Comparison of ENCODE assay signal across 16 cellular contexts in genomic region chr22:39277135-39277607, GRCh38. TPM values are rescaled to one million over a fixed set of nuclear protein-coding genes. Genes with fewer than 3 reads are reported as not detected.
A peak's percentile ranks its signal among the peaks of the same experiment; 100 is the strongest.
DNase-seq lines count a peak whose midpoint lies in the region; ATAC-seq, FAIRE-seq and TF ChIP-seq lines count a peak whose summit lies in the region.
"Had no signal": no experiment of that assay in that cellular context is flagged by ENCODE, and none has a peak within 500 bp of the region (broad histone marks: within the 10 kb centered on the region; RNA-seq: fewer than 3 reads in every experiment).

No MANE protein-coding gene starts in this region.

- H3K9me3 ChIP-seq in BLaER1 treated with 17β-estradiol and CSF1 and Interleukin-3, amounts not matched to agents 10 nM and 100 nM (replicated peaks in 1 of 11), result peaks cover 4 to 13% (median 10%) of the 10 kb centered on the region in 11 experiments; a peak in 18 of 22 replicates
- peaks cover 5% of the 10 kb centered on the region for H3K9me3 ChIP-seq in MG63
- H3K9me3 ChIP-seq in left lung, result peaks cover 0 to 4% of the 10 kb centered on the region in 2 donors
- no peaks in the 10 kb centered on the region for H3K9me3 ChIP-seq in esophagus squamous epithelium
- H3K9me3 ChIP-seq: suprapubic skin had no signal

- TF ChIP-seq POLR2A in esophagus squamous epithelium (IDR thresholded peaks at IDR 0.05), result no peak

- no peak overlapping the region for H3K4me3 ChIP-seq in BLaER1 treated with 17β-estradiol and CSF1 and Interleukin-3, amounts not matched to agents 10 nM and 100 nM
- no peak overlapping the region for H3K4me3 ChIP-seq in MG63
- no peak overlapping the region for H3K4me3 ChIP-seq in bronchial epithelial cell (ENCODE audit: low read depth, low read length)
- no peak overlapping the region for H3K4me3 ChIP-seq in left lung
- H3K4me3 ChIP-seq in esophagus squamous epithelium, result no peak overlapping the region
- H3K4me3 ChIP-seq: BLaER1, cardiac muscle cell, suprapubic skin had no signal

- H3K4me1 ChIP-seq in BLaER1 treated with 17β-estradiol and CSF1 and Interleukin-3, amounts not matched to agents 10 nM and 100 nM, result peaks cover 0 to 31% (median 6%) of the 10 kb centered on the region in 10 experiments; a peak in 12 of 20 replicates
- H3K4me1 ChIP-seq in left lung (peaks cover 0 to 43% of the 10 kb centered on the region in 2 donors), esophagus squamous epithelium (peaks cover 0 to 5% (median under 1%) of the 10 kb centered on the region in 3 donors)
- H3K4me1 ChIP-seq: parathyroid adenoma had no signal

- TF ChIP-seq CTCF in bronchial epithelial cell (IDR thresholded peaks at IDR 0.05; ENCODE audit: insufficient read depth, low read length, severe bottlenecking), result no peak
- no peak for TF ChIP-seq CTCF in left lung (IDR thresholded peaks at IDR 0.05)
- TF ChIP-seq CTCF in esophagus squamous epithelium (IDR thresholded peaks at IDR 0.05), result no peak

- DNase-seq in MG63, result peak; percentile 68
- peak; percentile 81 for DNase-seq in bronchial epithelial cell (ENCODE audit: low read depth)
- no peak for DNase-seq in left lung
- no peak for DNase-seq in cerebellar nuclear complex (lab: John Stamatoyannopoulos, UW)
- no peak for DNase-seq in NCI-H1930 (lab: John Stamatoyannopoulos, UW)
- no peak for DNase-seq in esophagus squamous epithelium (lab: John Stamatoyannopoulos, UW)
- DNase-seq: activated T-cell treated with anti-CD3 and anti-CD28 coated beads, Interleukin-2, amount 50 U/mL, for 4 hours; NCI-H1436 had no signal

- ATAC-seq in left lung (peak; percentile 84), HG03108 (IDR thresholded peaks at IDR 0.05; ENCODE audit: unreplicated experiment) (no peak)
- ATAC-seq: activated T-cell treated with anti-CD3 and anti-CD28 coated beads, Interleukin-2, amount 50 U/mL, for 4 hours had no signal

- H3K4me2 ChIP-seq in BLaER1 treated with 17β-estradiol and CSF1 and Interleukin-3, amounts not matched to agents 10 nM and 100 nM, result peak overlapping the region in 6 of 11 experiments; percentile 8 to 54 (median 29); a peak in 10 of 22 replicates
- H3K4me2 ChIP-seq: BLaER1 had no signal

- FAIRE-seq in bronchial epithelial cell (lab: Jason Lieb, UNC), result no peak
- FAIRE-seq: frontal cortex had no signal

- intact Hi-C loops in left lung (cut with DNase I) (no loop called here), esophagus squamous epithelium (cut with DNase I) (no loop called here)

- WGBS in esophagus squamous epithelium, 2 donors, result 55 to 60% methylated on average over 6 of the region's 6 CpGs

- peaks cover 0 to 18% (median 0%) of the 10 kb centered on the region in 11 experiments; a peak in 2 of 22 replicates for H4K20me1 ChIP-seq in BLaER1 treated with 17β-estradiol and CSF1 and Interleukin-3, amounts not matched to agents 10 nM and 100 nM
- H4K20me1 ChIP-seq: BLaER1 had no signal

- no peak overlapping the region for H3K27ac ChIP-seq in BLaER1 treated with 17β-estradiol and CSF1 and Interleukin-3, amounts not matched to agents 10 nM and 100 nM
- H3K27ac ChIP-seq in left lung (peak overlapping the region in 1 of 2 donors; percentile 42), esophagus squamous epithelium (peak overlapping the region in 1 of 4 donors; percentile 26)
- H3K27ac ChIP-seq: BLaER1, cardiac muscle cell, parathyroid adenoma, suprapubic skin, VCaP had no signal

- H3K36me3 ChIP-seq in BLaER1 treated with 17β-estradiol and CSF1 and Interleukin-3, amounts not matched to agents 10 nM and 100 nM, result no peaks in the 10 kb centered on the region
- H3K36me3 ChIP-seq in MG63 (no peaks in the 10 kb centered on the region), bronchial epithelial cell (ENCODE audit: control insufficient read depth, insufficient read depth, low read length) (no peaks in the 10 kb centered on the region), left lung (no peaks in the 10 kb centered on the region), esophagus squamous epithelium (no peaks in the 10 kb centered on the region)
- H3K36me3 ChIP-seq: BLaER1, cardiac muscle cell, suprapubic skin had no signal

- no peak overlapping the region for H3K9ac ChIP-seq in BLaER1 treated with 17β-estradiol and CSF1 and Interleukin-3, amounts not matched to agents 10 nM and 100 nM
- H3K9ac ChIP-seq: BLaER1, parathyroid adenoma had no signal

- H3K27me3 ChIP-seq in BLaER1 treated with 17β-estradiol and CSF1 and Interleukin-3, amounts not matched to agents 10 nM and 100 nM, result peaks cover 0 to 19% (median 0%) of the 10 kb centered on the region in 11 experiments; a peak in 4 of 22 replicates
- H3K27me3 ChIP-seq in MG63, result no peaks in the 10 kb centered on the region
- H3K27me3 ChIP-seq in bronchial epithelial cell (ENCODE audit: control insufficient read depth, insufficient read depth, low read length), result peaks cover 11% of the 10 kb centered on the region
- H3K27me3 ChIP-seq in left lung, result peaks cover 0 to 22% of the 10 kb centered on the region in 2 donors
- peaks cover 0 to 24% (median 0%) of the 10 kb centered on the region in 4 donors for H3K27me3 ChIP-seq in esophagus squamous epithelium
- H3K27me3 ChIP-seq: BLaER1, cardiac muscle cell, suprapubic skin had no signal

RNA-seq across cellular contexts. Expression of gene PDGFB, which starts 32.4 kb away (rescaled TPM):
- 0.13 and 0.57 TPM in 2 replicates for total RNA-seq in MG63 (2014; rRNA removed; shearing (Covaris generic); ENCODE audit: low replicate concordance)
- total RNA-seq in bronchial epithelial cell, result 1.1 and 5.6 TPM in 2 replicates
- 10 to 100 TPM; 21.9 to 28.2 TPM for total RNA-seq in left lung
- total RNA-seq in esophagus squamous epithelium, result 1 to 10 TPM; 1.2 to 6.3 (median 3.7) TPM

RNA-seq across cellular contexts. Expression of gene RPL3, which starts 42.3 kb away (rescaled TPM):
- 2,271 and 3,763 TPM in 2 replicates for total RNA-seq in MG63 (2014; rRNA removed; shearing (Covaris generic); ENCODE audit: low replicate concordance)
- 5,727 and 8,485 TPM in 2 replicates for total RNA-seq in bronchial epithelial cell
- total RNA-seq in left lung, result 1,000 to 10,000 TPM; 1,506 to 1,575 TPM
- 1,000 to 10,000 TPM; 1,469 to 2,891 (median 2,008) TPM for total RNA-seq in esophagus squamous epithelium

Comparison
In these comparisons a context has a peak if more than half of its experiments do, and no peak if none do; other contexts are left out.
1. DNase-seq: peak in MG63 (single experiment) and bronchial epithelial cell (single experiment); none in left lung (0 of 2), cerebellar nuclear complex (0 of 2), NCI-H1930 (0 of 2) and esophagus squamous epithelium (single experiment).